17 cellular contexts compared by ENCODE assay signal in genomic region chr5:166784545-166785078, GRCh38.
DNase-seq lines count a peak whose midpoint lies in the region; ATAC-seq and TF ChIP-seq lines count a peak whose summit lies in the region.
"Had no signal": no experiment of that assay in that cellular context is flagged by ENCODE, and none has a peak within 500 bp of the region (broad histone marks: within the 10 kb centered on the region; RNA-seq: fewer than 3 reads in every experiment).

No MANE protein-coding gene starts in this region.

- H4K8ac ChIP-seq in mesenchymal stem cell (ENCODE audit: low read length) (peak overlapping the region; percentile 69), trophoblast cell (ENCODE audit: low read depth, low read length) (no peak overlapping the region)

- H3K4me1 ChIP-seq in heart left ventricle (peaks cover 0 to 5% (median 0%) of the 10 kb centered on the region in 12 donors), mesenchymal stem cell (ENCODE audit: control insufficient read depth, insufficient read depth, low read depth, low read length) (peaks cover 2% of the 10 kb centered on the region), trophoblast cell (ENCODE audit: control insufficient read depth in 1 of 2, insufficient read depth in 2 of 2, low read length in 2 of 2) (peaks cover 5 to 12% of the 10 kb centered on the region in 2 experiments)
- H3K4me1 ChIP-seq: A549, BE2C had no signal

- no peaks in the 10 kb centered on the region for H3K79me1 ChIP-seq in mesenchymal stem cell (replicated peaks; ENCODE audit: low read length, poor library complexity, severe bottlenecking)
- peaks cover 9% of the 10 kb centered on the region for H3K79me1 ChIP-seq in trophoblast cell (ENCODE audit: low read length)

- 91 to 96% (median 94%) methylated on average over 8 to 29 of the region's 29 CpGs for WGBS in heart left ventricle, 4 donors
- 98% methylated on average over 29 of the region's 29 CpGs for WGBS in mesenchymal stem cell
- WGBS in trophoblast cell (ENCODE audit: extremely low coverage, insufficient coverage, insufficient read length): no CpG with 5 or more reads among the region's 29 CpGs

- H3K27me3 ChIP-seq in heart left ventricle: no peaks in the 10 kb centered on the region
- H3K27me3 ChIP-seq in mesenchymal stem cell (ENCODE audit: control insufficient read depth in 1 of 2, insufficient read depth in 1 of 2, low read length in 2 of 2): no peaks in the 10 kb centered on the region
- H3K27me3 ChIP-seq in trophoblast cell (ENCODE audit: insufficient read depth, low read length): peaks cover 3% of the 10 kb centered on the region
- H3K27me3 ChIP-seq: BE2C, BLaER1 had no signal

- H3K14ac ChIP-seq in mesenchymal stem cell (ENCODE audit: low read length in 2 of 2): no peak overlapping the region
- H3K14ac ChIP-seq in trophoblast cell (ENCODE audit: low read length): no peak overlapping the region

- TF ChIP-seq POLR2A in heart left ventricle (IDR thresholded peaks at IDR 0.05): no peak

- TF ChIP-seq CTCF in heart left ventricle (IDR thresholded peaks at IDR 0.05): no peak

- no peak overlapping the region for H4K12ac ChIP-seq in trophoblast cell (ENCODE audit: low read depth, low read length)

- no peak overlapping the region for H2BK15ac ChIP-seq in mesenchymal stem cell (ENCODE audit: low read depth, poor library complexity, severe bottlenecking)

- H3K4me3 ChIP-seq in heart left ventricle (no peak overlapping the region), mesenchymal stem cell (ENCODE audit: insufficient read depth in 1 of 2, low read depth in 1 of 2, low read length in 2 of 2) (no peak overlapping the region), trophoblast cell (ENCODE audit: low read depth, low read length) (no peak overlapping the region)
- H3K4me3 ChIP-seq: A549, BLaER1 had no signal

- H3K18ac ChIP-seq in mesenchymal stem cell (ENCODE audit: low read depth in 1 of 2, low read length in 2 of 2) (no peak overlapping the region), trophoblast cell (ENCODE audit: low read length) (peak overlapping the region; percentile 47)

- peak; percentile 28 for DNase-seq in Right ventricle myocardium inferior (ENCODE audit: missing footprints)
- DNase-seq in heart left ventricle: no peak
- no peak for DNase-seq in mesenchymal stem cell
- no peak for DNase-seq in trophoblast cell
- no peak for DNase-seq in AG08396 (ENCODE audit: low spot score)
- no peak for DNase-seq in HPDE6-E6E7 (ENCODE audit: extremely low spot score)
- DNase-seq: BE2C; C1 segment of cervical spinal cord; Caco-2; Calu3; CD4-positive, alpha-beta T cell; CD8-positive, alpha-beta T cell; DMS79 treated with DMSO at 0.1 percent for 48 hours; GF-D8 had no signal

- H2BK120ac ChIP-seq in mesenchymal stem cell (ENCODE audit: low read depth, low read length) (no peak overlapping the region), trophoblast cell (ENCODE audit: insufficient read depth, low read length, poor library complexity) (no peak overlapping the region)

- H3K23ac ChIP-seq in mesenchymal stem cell (ENCODE audit: low read length in 2 of 2) (no peak overlapping the region), trophoblast cell (ENCODE audit: low read length) (no peak overlapping the region)

- no peak overlapping the region for H2BK5ac ChIP-seq in mesenchymal stem cell (ENCODE audit: low read depth, low read length, poor library complexity, severe bottlenecking)
- H2BK5ac ChIP-seq in trophoblast cell (ENCODE audit: low read depth, low read length, poor library complexity): no peak overlapping the region

- H3K36me3 ChIP-seq in heart left ventricle (no peaks in the 10 kb centered on the region), mesenchymal stem cell (ENCODE audit: control insufficient read depth in 1 of 2, insufficient read depth in 2 of 2, low read depth in 1 of 2, low read length in 2 of 2) (no peaks in the 10 kb centered on the region), trophoblast cell (ENCODE audit: control insufficient read depth in 1 of 2, insufficient read depth in 2 of 2, low read length in 2 of 2) (no peaks in the 10 kb centered on the region)
- H3K36me3 ChIP-seq: BE2C, BLaER1 had no signal

- no peak overlapping the region for H3K9ac ChIP-seq in mesenchymal stem cell (ENCODE audit: low read length)
- H3K9ac ChIP-seq in trophoblast cell (ENCODE audit: low read length): no peak overlapping the region
- H3K9ac ChIP-seq: BLaER1 had no signal

- no peaks in the 10 kb centered on the region for H3K79me2 ChIP-seq in trophoblast cell (ENCODE audit: control insufficient read depth, insufficient read depth, low read length, poor library complexity)

- H2AK5ac ChIP-seq in mesenchymal stem cell (ENCODE audit: low read length, severe bottlenecking): no peak overlapping the region
- H2AK5ac ChIP-seq in trophoblast cell (ENCODE audit: low read length): peak overlapping the region; percentile 82

- intact Hi-C loops in Right ventricle myocardium inferior (cut with DNase I): no loop called here
- intact Hi-C loops in heart left ventricle (cut with DNase I): no loop called here

- H3K9me3 ChIP-seq in heart left ventricle (no peaks in the 10 kb centered on the region), mesenchymal stem cell (ENCODE audit: control insufficient read depth, low read length) (peaks cover 15% of the 10 kb centered on the region), trophoblast cell (ENCODE audit: insufficient read depth, low read depth, low read length) (peaks cover 4% of the 10 kb centered on the region)
- H3K9me3 ChIP-seq: A549, BE2C, Caco-2 had no signal

- ATAC-seq in Right ventricle myocardium inferior: no peak
- no peak for ATAC-seq in heart left ventricle
- ATAC-seq: A549; CD8-positive, alpha-beta T cell had no signal

- H3K4me2 ChIP-seq in mesenchymal stem cell (ENCODE audit: low read length, poor library complexity, severe bottlenecking) (no peak overlapping the region), trophoblast cell (ENCODE audit: low read length) (no peak overlapping the region)
- H3K4me2 ChIP-seq: A549, BLaER1 had no signal

- H3K27ac ChIP-seq in heart left ventricle (no peak overlapping the region), mesenchymal stem cell (ENCODE audit: low read length, poor library complexity, severe bottlenecking) (no peak overlapping the region), trophoblast cell (ENCODE audit: low read depth, low read length) (no peak overlapping the region)
- H3K27ac ChIP-seq: 22Rv1, A549, BLaER1 had no signal

- H2BK12ac ChIP-seq in mesenchymal stem cell (ENCODE audit: low read length in 2 of 2) (no peak overlapping the region), trophoblast cell (ENCODE audit: low read length) (peak overlapping the region; percentile 71)

- no peak overlapping the region for H2AFZ ChIP-seq in mesenchymal stem cell (ENCODE audit: low read depth, low read length)
- no peak overlapping the region for H2AFZ ChIP-seq in trophoblast cell (ENCODE audit: insufficient read depth, low read length, poor library complexity)

- peak overlapping the region; percentile 21 for H4K91ac ChIP-seq in mesenchymal stem cell (ENCODE audit: low read length)
- no peak overlapping the region for H4K91ac ChIP-seq in trophoblast cell (ENCODE audit: low read depth, low read length)

- H3K4ac ChIP-seq in mesenchymal stem cell (ENCODE audit: low read depth in 1 of 2, low read length in 2 of 2): peak overlapping the region in 1 of 2 experiments; percentile 35
- H3K4ac ChIP-seq in trophoblast cell (ENCODE audit: low read depth, low read length): no peak overlapping the region
